13 cellular contexts compared by ENCODE assay signal in the genomic region with DNA sequence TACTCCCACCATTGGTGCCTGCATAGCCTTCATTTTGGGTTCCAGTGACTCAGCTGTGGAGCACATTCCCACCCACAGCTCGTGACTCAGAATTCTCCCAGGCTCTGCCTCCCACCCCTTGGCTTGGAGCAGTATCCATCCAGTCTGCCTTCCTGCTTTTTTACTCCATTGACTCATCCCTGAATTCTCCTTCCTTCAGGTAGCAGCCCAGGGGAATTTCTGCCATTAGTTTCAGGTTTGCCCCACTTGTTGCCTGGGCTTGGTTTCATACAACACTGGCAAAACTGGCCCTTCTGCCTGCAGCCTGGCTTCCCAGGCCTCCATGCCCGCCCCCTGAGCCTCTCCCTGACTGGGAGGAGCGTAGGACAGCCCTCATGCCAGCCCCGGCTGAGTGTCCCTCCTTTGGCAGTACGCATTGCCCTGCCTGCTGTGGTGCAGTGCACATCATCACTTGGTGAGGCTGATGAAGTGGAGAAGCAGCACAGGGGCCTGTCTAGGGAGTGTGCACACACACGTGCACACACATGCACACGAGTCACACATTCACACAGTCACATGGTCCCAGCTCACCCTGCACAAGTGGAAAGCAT. TPM values are rescaled to one million over a fixed set of nuclear protein-coding genes. Genes with fewer than 3 reads are reported as not detected.
DNase-seq lines count a peak whose midpoint lies in the region; TF ChIP-seq lines count a peak whose summit lies in the region.
"Had no signal": no experiment of that assay in that cellular context is flagged by ENCODE, and none has a peak within 500 bp of the region (broad histone marks: within the 10 kb centered on the region; RNA-seq: fewer than 3 reads in every experiment).

No MANE protein-coding gene starts in this region.

- peaks cover 1% of the 10 kb centered on the region for H3K4me1 Mint-ChIP-seq in activated CD4-positive, alpha-beta T cell treated with anti-CD3 and anti-CD28 coated beads, Interleukin-2, amount 10 ng/mL, durations not matched to agents 7 days and 5 days
- peaks cover 51% of the 10 kb centered on the region for H3K4me1 Mint-ChIP-seq in nephron progenitor cell

- POLR2A ChIA-PET in activated CD4-positive, alpha-beta T cell treated with anti-CD3 and anti-CD28 coated beads, Interleukin-2, amount 10 ng/mL, durations not matched to agents 7 days and 5 days (lab: Charles Lee), result no interaction called here

- TF ChIP-seq CTCF in VCaP (conservative IDR thresholded peaks at IDR 0.05), result no peak
- TF ChIP-seq CTCF in nephron progenitor cell (IDR thresholded peaks at IDR 0.05), result no peak

- CTCF ChIA-PET in activated CD4-positive, alpha-beta T cell treated with anti-CD3 and anti-CD28 coated beads, Interleukin-2, amount 10 ng/mL, durations not matched to agents 7 days and 5 days (lab: Charles Lee), result no interaction called here

- no peaks in the 10 kb centered on the region for H3K9me3 Mint-ChIP-seq in activated CD4-positive, alpha-beta T cell treated with anti-CD3 and anti-CD28 coated beads, Interleukin-2, amount 10 ng/mL, durations not matched to agents 7 days and 5 days
- H3K9me3 Mint-ChIP-seq in nephron progenitor cell, result no peaks in the 10 kb centered on the region

- peak; percentile 16 for DNase-seq in activated CD4-positive, alpha-beta T cell treated with anti-CD3 and anti-CD28 coated beads for 48 hours
- DNase-seq in activated CD4-positive, alpha-beta T cell treated with anti-CD3 and anti-CD28 coated beads, Interleukin-2, amount 10 ng/mL, durations not matched to agents 7 days and 5 days, result no peak
- peak; percentile 12 for DNase-seq in iris pigment epithelial cell (ENCODE audit: low read depth)
- DNase-seq in nephron progenitor cell, result no peak
- DNase-seq in GM03348 (ENCODE audit: low spot score), result no peak
- no peak for DNase-seq in globus pallidus (ENCODE audit: low spot score)
- DNase-seq: activated T-cell treated with anti-CD3 and anti-CD28 coated beads, Interleukin-2, amount 50 U/mL, for 1 hour; GF-D8; heart left ventricle; stomach had no signal

- H3K4me3 Mint-ChIP-seq in activated CD4-positive, alpha-beta T cell treated with anti-CD3 and anti-CD28 coated beads, Interleukin-2, amount 10 ng/mL, durations not matched to agents 7 days and 5 days, result no peak overlapping the region
- H3K4me3 Mint-ChIP-seq in nephron progenitor cell, result no peak overlapping the region

- H3K27ac ChIP-seq in VCaP (peak overlapping the region; percentile 31; the same call in 1 of the 2 replicates), temporal lobe (ENCODE audit: low read depth, low read length) (peak overlapping the region; percentile 69)
- H3K27ac ChIP-seq: heart left ventricle, HL-60, stomach had no signal

- no peaks in the 10 kb centered on the region for H3K27me3 Mint-ChIP-seq in activated CD4-positive, alpha-beta T cell treated with anti-CD3 and anti-CD28 coated beads, Interleukin-2, amount 10 ng/mL, durations not matched to agents 7 days and 5 days
- peaks cover 6% of the 10 kb centered on the region for H3K27me3 Mint-ChIP-seq in nephron progenitor cell (ENCODE audit: low read depth, poor library complexity)

- H3K36me3 Mint-ChIP-seq in activated CD4-positive, alpha-beta T cell treated with anti-CD3 and anti-CD28 coated beads, Interleukin-2, amount 10 ng/mL, durations not matched to agents 7 days and 5 days (ENCODE audit: low read depth), result peaks cover 28% of the 10 kb centered on the region
- H3K36me3 Mint-ChIP-seq in nephron progenitor cell (ENCODE audit: low read depth), result peaks cover 10% of the 10 kb centered on the region

- H3K27ac Mint-ChIP-seq in activated CD4-positive, alpha-beta T cell treated with anti-CD3 and anti-CD28 coated beads, Interleukin-2, amount 10 ng/mL, durations not matched to agents 7 days and 5 days, result no peak overlapping the region
- no peak overlapping the region for H3K27ac Mint-ChIP-seq in nephron progenitor cell

RNA-seq across cellular contexts. Expression of a gene that starts 55.0 kb away (rescaled TPM):
- total RNA-seq in activated CD4-positive, alpha-beta T cell treated with anti-CD3 and anti-CD28 coated beads, Interleukin-2, amount 10 ng/mL, durations not matched to agents 7 days and 5 days, result 10 to 100 TPM; 28.1 to 28.9 TPM
- total RNA-seq in temporal lobe, result 17.7 TPM

Comparison
In these comparisons a context has a peak if more than half of its experiments do, and no peak if none do; other contexts are left out.
1. DNase-seq: peak in activated CD4-positive, alpha-beta T cell treated with anti-CD3 and anti-CD28 coated beads for 48 hours (single experiment) and iris pigment epithelial cell (single experiment); none in activated CD4-positive, alpha-beta T cell treated with anti-CD3 and anti-CD28 coated beads, Interleukin-2, amount 10 ng/mL, durations not matched to agents 7 days and 5 days (single experiment), nephron progenitor cell (single experiment), GM03348 (single experiment) and globus pallidus (single experiment).